ENCODE assay signal across 8 cellular contexts in the genomic region with DNA sequence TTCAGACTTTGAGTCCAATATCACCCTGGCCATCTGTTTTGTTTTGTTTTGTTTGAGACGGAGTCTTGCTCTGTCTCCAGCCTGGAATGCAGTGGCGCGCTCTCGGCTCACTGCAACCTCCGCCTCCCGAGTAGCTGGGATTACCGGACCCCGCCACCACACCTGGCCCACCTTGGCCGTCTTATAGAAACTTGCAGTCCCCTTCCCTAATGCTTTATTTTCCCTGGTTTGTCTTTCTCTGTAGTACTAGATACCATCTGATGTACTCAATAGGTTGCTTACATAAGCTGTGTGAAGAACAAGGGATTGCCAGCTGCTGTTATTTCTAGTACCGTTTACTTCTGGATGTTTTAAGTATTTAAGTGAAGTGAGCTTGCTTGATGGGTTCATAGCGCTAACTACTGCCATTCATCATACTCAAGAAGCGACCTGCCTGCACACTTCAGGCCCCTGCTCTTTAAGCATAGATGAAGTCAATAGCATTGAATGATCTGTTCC. TPM values are rescaled to one million over a fixed set of nuclear protein-coding genes. Genes with fewer than 3 reads are reported as not detected.
DNase-seq lines count a peak whose midpoint lies in the region; ATAC-seq and TF ChIP-seq lines count a peak whose summit lies in the region.

No MANE protein-coding gene starts in this region.

- H4K8ac ChIP-seq in mesendoderm (ENCODE audit: low read depth, low read length), result no peak overlapping the region

- no peak overlapping the region for H3K23ac ChIP-seq in mesendoderm (ENCODE audit: low read length)

- H3K56ac ChIP-seq in mesendoderm (ENCODE audit: low read length), result peak overlapping the region; percentile 97

- H2BK15ac ChIP-seq in mesendoderm (replicated peaks; ENCODE audit: low read depth), result no peak overlapping the region

- H2BK120ac ChIP-seq in mesendoderm (ENCODE audit: low read depth, low read length), result no peak overlapping the region

- H3K18ac ChIP-seq in mesendoderm (ENCODE audit: low read length), result no peak overlapping the region

- no peaks in the 10 kb centered on the region for H3K9me3 ChIP-seq in A673 (ENCODE audit: low read depth, low read length, poor library complexity, severe bottlenecking)
- H3K9me3 ChIP-seq in HUES6 (ENCODE audit: control insufficient read depth, insufficient read depth, low read depth, low read length), result no peaks in the 10 kb centered on the region
- H3K9me3 ChIP-seq in breast epithelium, result no peaks in the 10 kb centered on the region

- peak overlapping the region; percentile 99 for H3K4me3 ChIP-seq in A673 (ENCODE audit: low read depth, low read length, poor library complexity, severe bottlenecking)
- peak overlapping the region; percentile 98 for H3K4me3 ChIP-seq in HUES6 (ENCODE audit: low read depth, low read length)
- H3K4me3 ChIP-seq in breast epithelium, result peak overlapping the region; percentile 82 to 98 (median 92)
- H3K4me3 ChIP-seq in mesendoderm (ENCODE audit: low read length), result peak overlapping the region; percentile 98

- peaks cover 57% of the 10 kb centered on the region for H3K36me3 ChIP-seq in A673 (ENCODE audit: insufficient read depth, low read length, poor library complexity, severe bottlenecking)
- H3K36me3 ChIP-seq in HUES6 (ENCODE audit: control insufficient read depth, insufficient read depth, low read length), result peaks cover 61% of the 10 kb centered on the region
- peaks cover 11% of the 10 kb centered on the region for H3K36me3 ChIP-seq in breast epithelium
- peaks cover 19% of the 10 kb centered on the region for H3K36me3 ChIP-seq in mesendoderm (ENCODE audit: control insufficient read depth, insufficient read depth, low read length)

- no peak overlapping the region for H2AK5ac ChIP-seq in mesendoderm (ENCODE audit: low read length)

- H3K4me1 ChIP-seq in A673 (ENCODE audit: insufficient read depth, low read length, poor library complexity, severe bottlenecking), result peaks cover 15% of the 10 kb centered on the region
- peaks cover 10% of the 10 kb centered on the region; the same call in 1 of the 2 replicates for H3K4me1 ChIP-seq in HUES6 (ENCODE audit: control insufficient read depth, insufficient read depth, low read length)
- H3K4me1 ChIP-seq in breast epithelium, result peaks cover 0 to 8% of the 10 kb centered on the region in 2 donors
- peaks cover 6% of the 10 kb centered on the region for H3K4me1 ChIP-seq in mesendoderm (ENCODE audit: control insufficient read depth, low read depth, low read length)

- no peak overlapping the region for H3K4ac ChIP-seq in mesendoderm (ENCODE audit: low read depth, low read length)

- H3K27me3 ChIP-seq in A673 (replicated peaks; ENCODE audit: insufficient read depth, low read depth, low read length, poor library complexity) (no peaks in the 10 kb centered on the region), HUES6 (ENCODE audit: control insufficient read depth, insufficient read depth, low read length) (no peaks in the 10 kb centered on the region), breast epithelium (no peaks in the 10 kb centered on the region), mesendoderm (ENCODE audit: insufficient read depth, low read length, poor library complexity) (no peaks in the 10 kb centered on the region)

- CTCF ChIA-PET in A673 (lab: Charles Lee), result no interaction called here

- H2BK5ac ChIP-seq in mesendoderm (ENCODE audit: low read length), result peak overlapping the region; percentile 27

- H3K79me1 ChIP-seq in mesendoderm (ENCODE audit: low read length), result peaks cover 8% of the 10 kb centered on the region

- no peak for TF ChIP-seq POLR2A in breast epithelium (IDR thresholded peaks at IDR 0.05)

- peaks cover 33% of the 10 kb centered on the region for H3K79me2 ChIP-seq in mesendoderm (ENCODE audit: control insufficient read depth, insufficient read depth, low read length)

- no CpG with 5 or more reads among the region's 12 CpGs for WGBS in mesendoderm (ENCODE audit: extremely low coverage, insufficient coverage, low lambda C conversion rate)

- H3K4me2 ChIP-seq in mesendoderm (ENCODE audit: low read length), result peak overlapping the region; percentile 84

- H3K27ac ChIP-seq in A673 (ENCODE audit: low read depth, low read length, poor library complexity, severe bottlenecking) (peak overlapping the region; percentile 96), HUES6 (ENCODE audit: low read depth, low read length) (peak overlapping the region; percentile 99), breast epithelium (peak overlapping the region; percentile 92 to 96), mesendoderm (ENCODE audit: low read depth, low read length) (peak overlapping the region; percentile 63)

- DNase-seq in A673 (ENCODE audit: low spot score) (no peak), breast epithelium (ENCODE audit: low spot score in 2 of 2) (no peak), mesendoderm (peak; percentile 25), GM19240 (ENCODE audit: insufficient read length, low spot score) (no peak)

- POLR2A ChIA-PET in A673 (lab: Charles Lee; ENCODE audit: low non-redundant PET), result no interaction called here

- peak overlapping the region; percentile 99 for H3K9ac ChIP-seq in HUES6 (ENCODE audit: low read length)
- H3K9ac ChIP-seq in mesendoderm (ENCODE audit: low read length), result peak overlapping the region; percentile 97

- intact Hi-C loops in A673 (cut with micrococcal nuclease; ENCODE audit: unreplicated experiment), result no loop called here
- intact Hi-C loops in breast epithelium (cut with DNase I; ENCODE audit: low total_unique reads), result no loop called here

- ATAC-seq in GM21576 (IDR thresholded peaks at IDR 0.05; ENCODE audit: unreplicated experiment) (no peak), HG03280 (IDR thresholded peaks at IDR 0.05; ENCODE audit: unreplicated experiment) (no peak), HG03095 (IDR thresholded peaks at IDR 0.05; ENCODE audit: unreplicated experiment) (no peak)

- TF ChIP-seq CTCF in A673 (conservative IDR thresholded peaks at IDR 0.05; ENCODE audit: low read depth, low read length), result no peak
- TF ChIP-seq CTCF in breast epithelium (IDR thresholded peaks at IDR 0.05), result no peak

- H4K5ac ChIP-seq in mesendoderm (ENCODE audit: low read length), result no peak overlapping the region

- BruUV-seq in A673 (replicated peaks; lab: Mats Ljungman, UMichigan), result no TSS peak

RNA-seq across cellular contexts. Expression of gene RPL31, which starts 1.2 kb away (rescaled TPM):
- total RNA-seq in A673 (2021) (1,187 and 1,196 TPM in 2 replicates), breast epithelium (1,000 to 10,000 TPM; 1,654 to 2,512 (median 1,741) TPM)
- 1,661 TPM for polyA plus RNA-seq in mesendoderm (2013, experiment 1 of 2)
- polyA plus RNA-seq in mesendoderm (2013, experiment 2 of 2), result 1,744 TPM
